In the genomic region with DNA sequence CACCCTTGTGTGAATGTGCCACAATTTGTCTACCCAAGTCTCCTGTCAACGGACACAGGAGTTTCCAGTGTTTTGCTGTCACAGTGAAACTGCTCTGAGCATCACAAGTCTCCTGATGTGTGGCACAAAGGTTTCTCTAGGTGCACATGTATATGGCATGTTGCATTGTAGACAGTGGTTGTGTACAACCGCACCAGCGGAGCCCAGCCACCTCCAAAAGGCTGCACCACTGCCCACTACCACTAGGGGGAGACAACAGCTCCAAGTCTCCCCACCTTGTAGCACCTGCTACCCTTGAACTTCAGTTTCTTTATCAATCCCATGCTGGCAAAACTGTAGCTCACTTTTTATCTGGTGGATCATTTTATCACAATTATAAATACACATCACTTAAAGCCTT, we compare ENCODE assay signal across 10 cellular contexts.
DNase-seq lines count a peak whose midpoint lies in the region; ATAC-seq and TF ChIP-seq lines count a peak whose summit lies in the region.
"Had no signal": no experiment of that assay in that cellular context is flagged by ENCODE, and none has a peak within 500 bp of the region (broad histone marks: within the 10 kb centered on the region; RNA-seq: fewer than 3 reads in every experiment).

No MANE protein-coding gene starts in this region.

- no peaks in the 10 kb centered on the region for H3K27me3 ChIP-seq in AG04450 (ENCODE audit: control insufficient read depth, insufficient read depth, low read length)
- peaks cover 2% of the 10 kb centered on the region for H3K27me3 ChIP-seq in NT2/D1 (ENCODE audit: insufficient read depth, insufficient read length)
- H3K27me3 ChIP-seq in foreskin keratinocyte = no peaks in the 10 kb centered on the region

- POLR2A ChIA-PET in AG04450 (lab: Yijun Ruan, JAX) = no interaction called here

- ATAC-seq in foreskin keratinocyte (no peak), GM19455 (IDR thresholded peaks at IDR 0.05; ENCODE audit: unreplicated experiment) (no peak), HG02885 (IDR thresholded peaks at IDR 0.05; ENCODE audit: poor library complexity, unreplicated experiment) (no peak)
- ATAC-seq: T-helper 17 cell had no signal

- TF ChIP-seq CTCF in AG04450 (IDR thresholded peaks at IDR 0.05; ENCODE audit: low read depth, low read length) = peak; percentile 52
- TF ChIP-seq CTCF in foreskin keratinocyte (conservative IDR thresholded peaks at IDR 0.05) = peak; percentile 72

- H3K4me3 ChIP-seq in AG04450 (ENCODE audit: low read depth, low read length) (no peak overlapping the region), NT2/D1 (ENCODE audit: insufficient read length, low read depth) (no peak overlapping the region)
- H3K4me3 ChIP-seq: skin epidermis had no signal

- H3K4me1 ChIP-seq in NT2/D1 (ENCODE audit: insufficient read depth, insufficient read length) (no peaks in the 10 kb centered on the region), foreskin keratinocyte (no peaks in the 10 kb centered on the region)

- no peak overlapping the region for H3K27ac ChIP-seq in AG04450 (ENCODE audit: low read depth, low read length)
- H3K27ac ChIP-seq in foreskin keratinocyte = no peak overlapping the region
- H3K27ac ChIP-seq: skin epidermis had no signal

- CTCF ChIA-PET in AG04450 (lab: Charles Lee) = interaction anchor here (1.4 kb wide), 1 partner anchor 17 kb away, joined by 3 read pairs; no protein-coding TSS in a partner anchor

- DNase-seq in AG04450 (ENCODE audit: low read depth, low spot score) (no peak), Daoy (ENCODE audit: low read depth) (peak; percentile 52), NT2/D1 (ENCODE audit: low read depth, low spot score) (peak; percentile 16), foreskin keratinocyte (no peak), OCI-M2 (lab: John Stamatoyannopoulos, UW; ENCODE audit: unreplicated experiment) (no peak), D341Med (ENCODE audit: low spot score) (no peak)
- DNase-seq: T-helper 17 cell had no signal

- H3K9ac ChIP-seq in NT2/D1 (ENCODE audit: insufficient read length, low read depth) = no peak overlapping the region

- peaks cover 44% of the 10 kb centered on the region for H3K9me3 ChIP-seq in AG04450 (ENCODE audit: control insufficient read depth, insufficient read depth, low read length)
- H3K9me3 ChIP-seq in NT2/D1 (ENCODE audit: insufficient read depth, low read length) = peaks cover 67% of the 10 kb centered on the region

- no peaks in the 10 kb centered on the region for H3K36me3 ChIP-seq in NT2/D1 (ENCODE audit: insufficient read depth, insufficient read length, low read length)

Comparison
In these comparisons a context has a peak if more than half of its experiments do, and no peak if none do; other contexts are left out.
1. DNase-seq: peak in Daoy (single experiment) and NT2/D1 (single experiment); none in AG04450 (single experiment), foreskin keratinocyte (0 of 2), OCI-M2 (single experiment) and D341Med (single experiment).